8 cellular contexts compared by ENCODE assay signal in genomic region chr19:13029893-13030292, GRCh38. TPM values are rescaled to one million over a fixed set of nuclear protein-coding genes. Genes with fewer than 3 reads are reported as not detected.
DNase-seq lines count a peak whose midpoint lies in the region; ATAC-seq and TF ChIP-seq lines count a peak whose summit lies in the region.

No MANE protein-coding gene starts in this region.

- TF ChIP-seq CTCF in AG04449 (IDR thresholded peaks at IDR 0.05; ENCODE audit: insufficient read depth, low read length, missing control alignments): peak; percentile 41
- TF ChIP-seq CTCF in GM13977 (IDR thresholded peaks at IDR 0.05; ENCODE audit: extremely low read depth, insufficient read depth, missing control alignments): peak; percentile 47

- H3K4me3 ChIP-seq in AG04449 (ENCODE audit: low read depth, low read length): no peak overlapping the region

- ATAC-seq in left lobe of liver (peak; percentile 9), GM18517 (IDR thresholded peaks at IDR 0.05; ENCODE audit: unreplicated experiment) (no peak)

- in situ Hi-C loops in GM13977 (cut with MboI; ENCODE audit: low pct_unique_long_range_greater_than_20kb, low sequenced_read_pairs, unreplicated experiment): no loop called here

- DNase-seq in AG04449 (ENCODE audit: low read depth, low spot score): no peak
- DNase-seq in GM13977 (ENCODE audit: low spot score): no peak
- no peak for DNase-seq in left lobe of liver (ENCODE audit: low spot score)
- DNase-seq in HCEC 1CT: no peak
- DNase-seq in stimulated activated CD4-positive, alpha-beta T cell treated with anti-CD3 and anti-CD28 coated beads, Interleukin-1b, Interleukin-23, amount 100 ng/mL, for 48 hours: no peak
- no peak for DNase-seq in NOMO-1 treated with DMSO at 0.1 percent for 48 hours (lab: John Stamatoyannopoulos, UW; ENCODE audit: unreplicated experiment)

- H3K27ac ChIP-seq in angular gyrus (ENCODE audit: low read depth, low read length): peak overlapping the region; percentile 98

- CTCF ChIA-PET in AG04449 (lab: Yijun Ruan, JAX): interaction anchor here (0.8 to 15.0 kb wide), 10 partner anchors 7 to 64 kb away, joined by 3 to 427 read pairs (median 7); no protein-coding TSS in a partner anchor

- POLR2A ChIA-PET in AG04449 (lab: Yijun Ruan, JAX): interaction anchor here (0.6 to 2.7 kb wide), 4 partner anchors 20 to 52 kb away, joined by 3 to 12 read pairs (median 4); no protein-coding TSS in a partner anchor

RNA-seq across cellular contexts. Expression of gene NFIX, which starts 34.6 kb away (rescaled TPM):
- total RNA-seq in left lobe of liver: 41.4 TPM
